8 cellular contexts compared by ENCODE assay signal in the genomic region with DNA sequence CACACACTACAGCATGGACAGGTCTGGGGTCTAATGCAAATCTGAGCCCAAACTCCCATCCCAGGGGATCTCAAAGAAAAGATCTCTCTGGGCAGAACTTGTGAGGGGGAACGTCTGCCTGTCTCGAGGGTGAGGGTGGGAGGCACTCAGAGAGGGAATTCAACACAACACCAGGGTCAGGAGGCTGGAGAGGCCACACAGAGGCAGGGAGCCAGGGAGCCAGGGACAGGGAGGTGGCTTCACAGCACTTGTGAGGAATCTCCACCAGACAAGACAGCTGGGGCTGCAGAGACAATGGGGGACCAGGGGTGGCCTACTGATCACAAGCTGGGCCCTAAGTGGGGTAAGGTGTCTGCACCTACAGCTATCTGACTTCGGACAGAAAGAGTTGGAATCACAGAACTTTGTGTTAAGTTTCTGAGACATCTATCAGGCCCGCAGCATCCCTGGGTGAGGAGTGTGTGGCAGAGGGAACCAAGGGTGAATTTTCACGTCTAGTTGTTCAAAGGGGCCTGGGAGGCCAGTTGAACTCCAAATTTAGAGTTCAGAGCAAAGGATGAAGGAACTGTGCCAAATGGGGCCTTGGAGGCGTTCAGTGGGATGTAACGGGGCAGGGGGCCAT. TPM values are rescaled to one million over a fixed set of nuclear protein-coding genes. Genes with fewer than 3 reads are reported as not detected.
A peak's percentile ranks its signal among the peaks of the same experiment; 100 is the strongest.
DNase-seq lines count a peak whose midpoint lies in the region; ATAC-seq and TF ChIP-seq lines count a peak whose summit lies in the region.

No MANE protein-coding gene starts in this region.

- peak overlapping the region; percentile 93 to 95 for H3K4me3 Mint-ChIP-seq in effector memory CD8-positive, alpha-beta T cell
- peak overlapping the region; percentile 98 to 99 (median 99) for H3K4me3 Mint-ChIP-seq in nephron

- H3K9me2 ChIP-seq in MM.1S (replicated peaks; ENCODE audit: insufficient read depth, low read length) = no peaks in the 10 kb centered on the region

- peak overlapping the region; percentile 90 to 100 (median 97) for H3K9ac ChIP-seq in BLaER1 treated with 17β-estradiol and CSF1 and Interleukin-3, amounts not matched to agents 10 nM and 100 nM
- H3K9ac ChIP-seq in MM.1S (ENCODE audit: low read length) = peak overlapping the region; percentile 68

- no peak for TF ChIP-seq CTCF in MM.1S (IDR thresholded peaks at IDR 0.05; ENCODE audit: low read length)
- no peak for TF ChIP-seq CTCF in nephron (IDR thresholded peaks at IDR 0.05; ENCODE audit: unreplicated experiment in 3 of 3)

- H3K27ac ChIP-seq in BLaER1 treated with 17β-estradiol and CSF1 and Interleukin-3, amounts not matched to agents 10 nM and 100 nM = peak overlapping the region; percentile 80 to 99 (median 95)
- H3K27ac ChIP-seq in MM.1S (ENCODE audit: low read length) = no peak overlapping the region

- H3K36me3 Mint-ChIP-seq in effector memory CD8-positive, alpha-beta T cell (ENCODE audit: insufficient read depth) = peaks cover 16% of the 10 kb centered on the region
- H3K36me3 Mint-ChIP-seq in nephron (ENCODE audit: low read depth) = peaks cover 18% of the 10 kb centered on the region

- DNase-seq in MM.1S (no peak), retina (no peak), hepatic stellate cell (ENCODE audit: low spot score) (no peak), mucosa of gallbladder (ENCODE audit: low spot score) (no peak)
- DNase-seq in effector memory CD8-positive, alpha-beta T cell = no peak
- DNase-seq in activated CD4-positive, alpha-beta T cell treated with anti-CD3 and anti-CD28 coated beads for 4 hours = no peak

- H3K79me2 ChIP-seq in MM.1S (ENCODE audit: low read length) = peaks cover 46% of the 10 kb centered on the region

- no peak overlapping the region for H2AFZ ChIP-seq in MM.1S (ENCODE audit: low read length)

- peaks cover 26 to 61% (median 48%) of the 10 kb centered on the region in 10 experiments for H3K4me1 ChIP-seq in BLaER1 treated with 17β-estradiol and CSF1 and Interleukin-3, amounts not matched to agents 10 nM and 100 nM
- H3K4me1 ChIP-seq in MM.1S (ENCODE audit: low read length) = peaks cover 14% of the 10 kb centered on the region

- H3K27me3 ChIP-seq in BLaER1 treated with 17β-estradiol and CSF1 and Interleukin-3, amounts not matched to agents 10 nM and 100 nM = no peaks in the 10 kb centered on the region
- H3K27me3 ChIP-seq in MM.1S (replicated peaks; ENCODE audit: insufficient read depth, low read length) = no peaks in the 10 kb centered on the region

- peak overlapping the region; percentile 70 to 98 (median 94) for H3K4me3 ChIP-seq in BLaER1 treated with 17β-estradiol and CSF1 and Interleukin-3, amounts not matched to agents 10 nM and 100 nM
- H3K4me3 ChIP-seq in MM.1S (ENCODE audit: low read length) = peak overlapping the region; percentile 87

- H3K4me1 Mint-ChIP-seq in effector memory CD8-positive, alpha-beta T cell (ENCODE audit: low read depth in 2 of 2) = peaks cover 29 to 31% of the 10 kb centered on the region in 2 donors
- peaks cover 25% of the 10 kb centered on the region for H3K4me1 Mint-ChIP-seq in nephron

- no peaks in the 10 kb centered on the region for H3K27me3 Mint-ChIP-seq in effector memory CD8-positive, alpha-beta T cell
- H3K27me3 Mint-ChIP-seq in nephron (ENCODE audit: low read depth) = no peaks in the 10 kb centered on the region

- H3K4me2 ChIP-seq in BLaER1 treated with 17β-estradiol and CSF1 and Interleukin-3, amounts not matched to agents 10 nM and 100 nM = peak overlapping the region; percentile 87 to 100 (median 97)
- H3K4me2 ChIP-seq in MM.1S (ENCODE audit: low read depth, low read length) = peak overlapping the region; percentile 80

- peaks cover 0 to 4% (median 0%) of the 10 kb centered on the region in 11 experiments; a peak in 1 of 22 replicates for H3K9me3 ChIP-seq in BLaER1 treated with 17β-estradiol and CSF1 and Interleukin-3, amounts not matched to agents 10 nM and 100 nM (replicated peaks in 1 of 11)
- no peaks in the 10 kb centered on the region for H3K9me3 ChIP-seq in MM.1S (replicated peaks; ENCODE audit: insufficient read depth, low read length)

- H3K36me3 ChIP-seq in BLaER1 treated with 17β-estradiol and CSF1 and Interleukin-3, amounts not matched to agents 10 nM and 100 nM = peaks cover 33 to 47% (median 45%) of the 10 kb centered on the region in 11 experiments
- peaks cover under 1% of the 10 kb centered on the region; the same call in 1 of the 2 replicates for H3K36me3 ChIP-seq in MM.1S (replicated peaks; ENCODE audit: insufficient read depth, low read length)

- no peaks in the 10 kb centered on the region for H3K9me3 Mint-ChIP-seq in effector memory CD8-positive, alpha-beta T cell
- H3K9me3 Mint-ChIP-seq in nephron = no peaks in the 10 kb centered on the region

- H3K27ac Mint-ChIP-seq in effector memory CD8-positive, alpha-beta T cell = peak overlapping the region; percentile 88 to 97
- peak overlapping the region; percentile 98 to 99 (median 98) for H3K27ac Mint-ChIP-seq in nephron

- peaks cover 4% of the 10 kb centered on the region; the same call in 1 of the 2 replicates for H3F3A ChIP-seq in MM.1S (ENCODE audit: insufficient read depth, low read length)

- H4K20me1 ChIP-seq in BLaER1 treated with 17β-estradiol and CSF1 and Interleukin-3, amounts not matched to agents 10 nM and 100 nM = peaks cover 0 to 56% (median 52%) of the 10 kb centered on the region in 11 experiments; a peak in 20 of 22 replicates
- H4K20me1 ChIP-seq in MM.1S (ENCODE audit: insufficient read depth, low read length) = no peaks in the 10 kb centered on the region

- ATAC-seq in effector memory CD8-positive, alpha-beta T cell (replicated peaks) = no peak

RNA-seq across cellular contexts. Expression of gene AKAP8L, which starts 12.7 kb away (rescaled TPM):
- 110 TPM for total RNA-seq in mucosa of gallbladder

RNA-seq across cellular contexts. Expression of gene WIZ, which starts 18.2 kb away (rescaled TPM):
- 48.7 TPM for total RNA-seq in mucosa of gallbladder

RNA-seq across cellular contexts. Expression of gene RASAL3, which starts 32.8 kb away (rescaled TPM):
- 9.7 TPM for total RNA-seq in mucosa of gallbladder

RNA-seq across cellular contexts. Expression of gene PGLYRP2, which starts 47.8 kb away (rescaled TPM):
- 1.6 TPM for total RNA-seq in mucosa of gallbladder

RNA-seq across cellular contexts. Expression of gene AKAP8, which starts 51.9 kb away (rescaled TPM):
- total RNA-seq in mucosa of gallbladder = 38.9 TPM
